In genomic region chr16:19136549-19137196, GRCh38 we compare ENCODE assay signal across 11 cellular contexts. TPM values are rescaled to one million over a fixed set of nuclear protein-coding genes. Genes with fewer than 3 reads are reported as not detected.
DNase-seq lines count a peak whose midpoint lies in the region; ATAC-seq, FAIRE-seq and TF ChIP-seq lines count a peak whose summit lies in the region.
"Had no signal": no experiment of that assay in that cellular context is flagged by ENCODE, and none has a peak within 500 bp of the region (broad histone marks: within the 10 kb centered on the region; RNA-seq: fewer than 3 reads in every experiment).

No MANE protein-coding gene starts in this region.

- H4K5ac ChIP-seq in H1 (ENCODE audit: insufficient read length, low read depth, low read length) (no peak overlapping the region), mesendoderm (ENCODE audit: low read length) (no peak overlapping the region)

- H4K91ac ChIP-seq in H1 (replicated peaks; ENCODE audit: insufficient read length, low read length), result no peak overlapping the region

- no peak overlapping the region for H3K18ac ChIP-seq in H1 (ENCODE audit: extremely low read depth, low read length)
- no peak overlapping the region for H3K18ac ChIP-seq in mesendoderm (ENCODE audit: low read length)

- TF ChIP-seq EP300 in A549 (IDR thresholded peaks at IDR 0.05) (no peak), H1 (IDR thresholded peaks at IDR 0.05; ENCODE audit: borderline replicate concordance in 1 of 2, low read depth in 2 of 2, low read length in 2 of 2) (no peak)

- H2AFZ ChIP-seq in H1 (ENCODE audit: low read length) (no peak overlapping the region), OCI-LY7 (ENCODE audit: low read length) (no peak overlapping the region)

- no peak overlapping the region for H2BK20ac ChIP-seq in H1 (ENCODE audit: low read length)

- H3K4me3 ChIP-seq in A549 (no peak overlapping the region), H1 (ENCODE audit: extremely low read depth in 1 of 4, insufficient read depth in 2 of 4, low read depth in 3 of 4, low read length in 4 of 4) (no peak overlapping the region), mesendoderm (ENCODE audit: low read length) (no peak overlapping the region), OCI-LY7 (ENCODE audit: low read depth, low read length, poor library complexity, severe bottlenecking) (no peak overlapping the region)
- H3K4me3 ChIP-seq: testis had no signal

- H2BK120ac ChIP-seq in H1 (replicated peaks; ENCODE audit: low read depth, low read length), result no peak overlapping the region
- no peak overlapping the region for H2BK120ac ChIP-seq in mesendoderm (ENCODE audit: low read depth, low read length)

- peak overlapping the region; percentile 29; the same call in 1 of the 2 replicates for H2AK5ac ChIP-seq in H1 (ENCODE audit: low read depth, low read length)
- peak overlapping the region; percentile 62 for H2AK5ac ChIP-seq in mesendoderm (ENCODE audit: low read length)

- H3K27me3 ChIP-seq in H1 (replicated peaks in 1 of 4; ENCODE audit: control insufficient read depth in 3 of 4, extremely low read depth in 1 of 4, insufficient read depth in 3 of 4, low read length in 3 of 4), result no peaks in the 10 kb centered on the region
- no peaks in the 10 kb centered on the region for H3K27me3 ChIP-seq in mesendoderm (ENCODE audit: insufficient read depth, low read length, poor library complexity)
- H3K27me3 ChIP-seq: testis had no signal

- ATAC-seq in A549, result peak in 1 of 2 experiments; percentile 38; a peak in 3 of 6 replicates
- no peak for ATAC-seq in GM19455 (IDR thresholded peaks at IDR 0.05; ENCODE audit: unreplicated experiment)

- H3K4ac ChIP-seq in H1 (replicated peaks; ENCODE audit: insufficient read length, low read depth, low read length) (no peak overlapping the region), mesendoderm (ENCODE audit: low read depth, low read length) (no peak overlapping the region)

- DNase-seq in A549 (ENCODE audit: low read depth in 1 of 2, low spot score in 1 of 2) (no peak), NOMO-1 (lab: John Stamatoyannopoulos, UW; ENCODE audit: unreplicated experiment in 2 of 2) (peak; percentile 27 to 64), H1 (ENCODE audit: low read depth in 1 of 2, low spot score in 2 of 2) (no peak), mesendoderm (no peak), RKO (ENCODE audit: low spot score) (no peak), GM19240 (ENCODE audit: insufficient read length, low spot score) (no peak), OCI-LY7 (ENCODE audit: low spot score) (no peak)
- DNase-seq: NCI-H2107; stimulated activated CD4-positive, alpha-beta T cell treated with anti-CD3 and anti-CD28 coated beads, Interleukin-4, amount 100 ng/mL, for 1 hour; testis had no signal

- H3K56ac ChIP-seq in H1 (replicated peaks; ENCODE audit: insufficient read length, low read depth, low read length) (no peak overlapping the region), mesendoderm (ENCODE audit: low read length) (peak overlapping the region; percentile 38)

- POLR2A ChIA-PET in A549 (lab: Yijun Ruan, JAX) (interaction anchor here (1.2 to 1.8 kb wide), 4 partner anchors 8 to 23 kb away, joined by 4 to 7 read pairs (median 6); partner anchors contain the start of gene ITPRIPL2), H1 (lab: Charles Lee; ENCODE audit: partially characterized antibody) (no interaction called here), OCI-LY7 (lab: Charles Lee) (no interaction called here)

- H3K14ac ChIP-seq in H1 (ENCODE audit: insufficient read length), result no peak overlapping the region

- BruUV-seq in OCI-LY7 (replicated peaks; lab: Mats Ljungman, UMichigan), result no TSS peak

- H4K20me1 ChIP-seq in H1 (replicated peaks in 1 of 2; ENCODE audit: control insufficient read depth in 1 of 2, insufficient read depth in 2 of 2, low read length in 2 of 2), result no peaks in the 10 kb centered on the region
- no peaks in the 10 kb centered on the region for H4K20me1 ChIP-seq in OCI-LY7 (ENCODE audit: insufficient read depth, low read length)

- H3K27ac ChIP-seq in A549 (peak overlapping the region; percentile 76 to 85), H1 (ENCODE audit: low read depth, low read length) (no peak overlapping the region), mesendoderm (ENCODE audit: low read depth, low read length) (no peak overlapping the region), OCI-LY7 (ENCODE audit: low read depth, low read length, poor library complexity, severe bottlenecking) (no peak overlapping the region)
- H3K27ac ChIP-seq: testis had no signal

- no peak overlapping the region for H2BK12ac ChIP-seq in H1 (ENCODE audit: low read depth, low read length)

- no peaks in the 10 kb centered on the region for H3K36me3 ChIP-seq in H1 (ENCODE audit: control insufficient read depth in 2 of 4, insufficient read depth in 4 of 4, low read length in 3 of 4)
- no peaks in the 10 kb centered on the region for H3K36me3 ChIP-seq in mesendoderm (ENCODE audit: control insufficient read depth, insufficient read depth, low read length)
- no peaks in the 10 kb centered on the region for H3K36me3 ChIP-seq in OCI-LY7 (ENCODE audit: insufficient read depth, low read length)

- H3K23me2 ChIP-seq in H1 (ENCODE audit: low read depth, low read length), result no peaks in the 10 kb centered on the region

- FAIRE-seq in A549 (lab: Jason Lieb, UNC) (no peak), H1 (lab: Jason Lieb, UNC) (no peak)

- H3K9me3 ChIP-seq in A549 (no peaks in the 10 kb centered on the region), H1 (ENCODE audit: insufficient read depth in 2 of 2, low read depth in 1 of 2, low read length in 1 of 2) (no peaks in the 10 kb centered on the region), OCI-LY7 (ENCODE audit: low read length) (no peaks in the 10 kb centered on the region)
- H3K9me3 ChIP-seq: testis had no signal

- 26% methylated on average over 10 of the region's 10 CpGs for WGBS in A549 (ENCODE audit: missing lambda C conversion rate)
- 81% methylated on average over 10 of the region's 10 CpGs; no CpG with 5 or more reads in 1 of the 2 experiments for WGBS in H1 (ENCODE audit: extremely low coverage in 1 of 2, insufficient coverage in 1 of 2, insufficient read length in 1 of 2, insufficient replicate concordance in 2 of 2, low coverage in 1 of 2, low lambda C conversion rate in 2 of 2, missing lambda C conversion rate in 1 of 2), 2 experiments
- WGBS in mesendoderm (ENCODE audit: extremely low coverage, insufficient coverage, low lambda C conversion rate), result no CpG with 5 or more reads among the region's 10 CpGs

- H2BK15ac ChIP-seq in H1 (ENCODE audit: low read length) (no peak overlapping the region), mesendoderm (replicated peaks; ENCODE audit: low read depth) (no peak overlapping the region)

- no peak overlapping the region for H3K9ac ChIP-seq in H1 (replicated peaks in 1 of 4; ENCODE audit: extremely low read depth in 1 of 4, low read depth in 3 of 4, low read length in 3 of 4)
- no peak overlapping the region for H3K9ac ChIP-seq in mesendoderm (ENCODE audit: low read length)

- TF ChIP-seq RAD21 in A549 (conservative IDR thresholded peaks at IDR 0.05 in 1 of 2, IDR thresholded peaks at IDR 0.05 in 1 of 2) (no peak), H1 (IDR thresholded peaks at IDR 0.05 in 1 of 2, conservative IDR thresholded peaks at IDR 0.05 in 1 of 2; ENCODE audit: low read depth in 2 of 2, low read length in 2 of 2) (no peak)

- H4K8ac ChIP-seq in H1 (ENCODE audit: extremely low read depth, insufficient read depth, low read length) (no peak overlapping the region), mesendoderm (ENCODE audit: low read depth, low read length) (no peak overlapping the region)

- H3K79me2 ChIP-seq in H1 (ENCODE audit: control insufficient read depth in 1 of 2, insufficient read depth in 2 of 2, low read length in 2 of 2) (no peaks in the 10 kb centered on the region), mesendoderm (ENCODE audit: control insufficient read depth, insufficient read depth, low read length) (no peaks in the 10 kb centered on the region), OCI-LY7 (ENCODE audit: insufficient read depth, low read depth, low read length) (no peaks in the 10 kb centered on the region)

- H3K4me1 ChIP-seq in A549 (peaks cover 70% of the 10 kb centered on the region), H1 (replicated peaks in 1 of 4; ENCODE audit: control insufficient read depth in 3 of 4, insufficient read depth in 4 of 4, low read length in 3 of 4) (0 out of 7 replicates have a peak, but pooled peaks cover 0 to 3% (median 0%) of the 10 kb centered on the region in 4 experiments), mesendoderm (ENCODE audit: control insufficient read depth, low read depth, low read length) (peaks cover 8% of the 10 kb centered on the region), OCI-LY7 (ENCODE audit: insufficient read depth, low read length, poor library complexity, severe bottlenecking) (no peaks in the 10 kb centered on the region)
- H3K4me1 ChIP-seq: testis had no signal

- H3K79me1 ChIP-seq in H1 (ENCODE audit: low read depth, low read length), result no peaks in the 10 kb centered on the region
- H3K79me1 ChIP-seq in mesendoderm (ENCODE audit: low read length), result no peaks in the 10 kb centered on the region

- H2BK5ac ChIP-seq in H1 (ENCODE audit: low read depth, low read length), result no peak overlapping the region
- H2BK5ac ChIP-seq in mesendoderm (ENCODE audit: low read length), result no peak overlapping the region

- H3K4me2 ChIP-seq in A549 (peak overlapping the region; percentile 87), H1 (ENCODE audit: insufficient read depth in 1 of 2, low read depth in 2 of 2, low read length in 2 of 2) (no peak overlapping the region), mesendoderm (ENCODE audit: low read length) (no peak overlapping the region), OCI-LY7 (ENCODE audit: low read length) (no peak overlapping the region)

- TF ChIP-seq CTCF in A549 (IDR thresholded peaks at IDR 0.05) (no peak), H1 (IDR thresholded peaks at IDR 0.05; ENCODE audit: control extremely low read depth in 1 of 3, insufficient read depth in 1 of 3, low read depth in 1 of 3, low read length in 3 of 3) (no peak), OCI-LY7 (conservative IDR thresholded peaks at IDR 0.05; ENCODE audit: low read length) (no peak)

- intact Hi-C loops in OCI-LY7 (cut with micrococcal nuclease; ENCODE audit: unreplicated experiment), result no loop called here

- H3K9me2 ChIP-seq in OCI-LY7 (ENCODE audit: insufficient read depth, low read length), result no peaks in the 10 kb centered on the region

- CTCF ChIA-PET in A549 (lab: Yijun Ruan, JAX), result interaction anchor here (0.6 to 5.3 kb wide), 11 partner anchors 9 to 68 kb away, joined by 3 to 27 read pairs (median 3); no protein-coding TSS in a partner anchor
- CTCF ChIA-PET in H1 (lab: Charles Lee; ENCODE audit: partially characterized antibody), result interaction anchor here (0.9 to 2.0 kb wide), 8 partner anchors 14 to 51 kb away, joined by 3 to 6 read pairs (median 4); no protein-coding TSS in a partner anchor
- CTCF ChIA-PET in OCI-LY7 (lab: Charles Lee; ENCODE audit: unreplicated experiment), result no interaction called here

- H3K23ac ChIP-seq in H1 (ENCODE audit: insufficient read length), result no peak overlapping the region
- H3K23ac ChIP-seq in mesendoderm (ENCODE audit: low read length), result no peak overlapping the region

- TF ChIP-seq POLR2A in A549 (IDR thresholded peaks at IDR 0.05; ENCODE audit: low read length) (no peak), H1 (IDR thresholded peaks at IDR 0.05; ENCODE audit: control extremely low read depth in 1 of 2, low read depth in 2 of 2, low read length in 2 of 2) (no peak)

RNA-seq across cellular contexts. Expression of gene ITPRIPL2, which starts 22.9 kb away (rescaled TPM):
- 17.5 and 18.3 TPM in 2 replicates for polyA plus RNA-seq in A549 (2011; rRNA removed)
- polyA plus RNA-seq in A549 (2012; cell fraction: cytosol; rRNA removed), result 7.2 and 13.0 TPM in 2 replicates
- 13.5 and 18.8 TPM in 2 replicates for polyA plus RNA-seq in A549 (2012; cell fraction: nucleus; rRNA removed)
- 14.7 to 16.3 TPM (median 15.5 TPM) in 3 replicates for polyA plus RNA-seq in A549 (2017; fragmentation: RNase III; extraction: RNeasy Plus Mini Kit Qiagen cat#74134 plus additional on column Dnase treatment)
- 16.8 and 17.3 TPM in 2 replicates for polyA minus RNA-seq in A549 (2011; rRNA and poly(A)+ RNA removed)
- total RNA-seq in H1 (2021; fragmentation: NEBNext Ultra II Directional; extraction: Animal tissue kit (Norgen Biotek cat#: 25700)), result 3.3 and 3.4 TPM in 2 replicates
- 1.1 and 1.8 TPM in 2 replicates for polyA plus RNA-seq in H1 (2011; rRNA removed)
- polyA plus RNA-seq in H1 (2011; cell fraction: cytosol; rRNA removed), result 1.4 TPM
- polyA plus RNA-seq in H1 (2011; cell fraction: nucleus; rRNA removed), result 1.9 TPM
- 1.1 to 1.5 TPM (median 1.3 TPM) in 4 replicates for polyA plus RNA-seq in H1 (2012, experiment 1 of 2)
- polyA plus RNA-seq in H1 (2012, experiment 2 of 2), result 0.29 TPM
- 1.8 TPM for polyA plus RNA-seq in H1 (2013, experiment 1 of 2)
- polyA plus RNA-seq in H1 (2013, experiment 2 of 2), result 1.9 TPM
- 1.5 and 2.1 TPM in 2 replicates for polyA minus RNA-seq in H1 (2011; rRNA and poly(A)+ RNA removed)
- polyA minus RNA-seq in H1 (2011; cell fraction: cytosol; rRNA and poly(A)+ RNA removed), result 3.7 TPM
- 3.6 TPM for polyA minus RNA-seq in H1 (2011; cell fraction: nucleus; rRNA and poly(A)+ RNA removed)
- 2.3 TPM for polyA plus RNA-seq in mesendoderm (2013, experiment 1 of 2)
- polyA plus RNA-seq in mesendoderm (2013, experiment 2 of 2), result 2.5 TPM
- total RNA-seq in OCI-LY7 (2014; rRNA removed; shearing (Covaris generic)), result 0.03 TPM in 1 of 2 replicates, not detected in the other
- total RNA-seq in OCI-LY7 (2022), result not detected in 2 replicates

RNA-seq across cellular contexts. Expression of gene SYT17, which starts 31.4 kb away (rescaled TPM):
- polyA plus RNA-seq in A549 (2011; rRNA removed) (18.7 and 28.1 TPM in 2 replicates), A549 (2017; fragmentation: RNase III; extraction: RNeasy Plus Mini Kit Qiagen cat#74134 plus additional on column Dnase treatment) (8.3 to 10.7 TPM (median 9.8 TPM) in 3 replicates), H1 (2011; rRNA removed) (18.1 and 26.6 TPM in 2 replicates)
- polyA plus RNA-seq in A549 (2012; cell fraction: cytosol; rRNA removed), result 30.4 and 32.1 TPM in 2 replicates
- 43.8 and 51.1 TPM in 2 replicates for polyA plus RNA-seq in A549 (2012; cell fraction: nucleus; rRNA removed)
- 42.4 and 65.7 TPM in 2 replicates for polyA minus RNA-seq in A549 (2011; rRNA and poly(A)+ RNA removed)
- total RNA-seq in H1 (2021; fragmentation: NEBNext Ultra II Directional; extraction: Animal tissue kit (Norgen Biotek cat#: 25700)), result 5.6 and 5.8 TPM in 2 replicates
- 13.5 TPM for polyA plus RNA-seq in H1 (2011; cell fraction: cytosol; rRNA removed)
- 30.8 TPM for polyA plus RNA-seq in H1 (2011; cell fraction: nucleus; rRNA removed)
- polyA plus RNA-seq in H1 (2012, experiment 1 of 2), result 3.8 to 6.5 TPM (median 5.6 TPM) in 4 replicates
- 4.8 TPM for polyA plus RNA-seq in H1 (2012, experiment 2 of 2)
- polyA plus RNA-seq in H1 (2013, experiment 1 of 2), result 3.1 TPM
- 3.5 TPM for polyA plus RNA-seq in H1 (2013, experiment 2 of 2)
- 17.6 and 18.5 TPM in 2 replicates for polyA minus RNA-seq in H1 (2011; rRNA and poly(A)+ RNA removed)
- 4.4 TPM for polyA minus RNA-seq in H1 (2011; cell fraction: cytosol; rRNA and poly(A)+ RNA removed)
- polyA minus RNA-seq in H1 (2011; cell fraction: nucleus; rRNA and poly(A)+ RNA removed), result 12.7 TPM
- polyA plus RNA-seq in mesendoderm (2013, experiment 1 of 2), result 3.4 TPM
- 3.3 TPM for polyA plus RNA-seq in mesendoderm (2013, experiment 2 of 2)
- total RNA-seq in OCI-LY7 (2014; rRNA removed; shearing (Covaris generic)), result 7.1 and 10.3 TPM in 2 replicates
- total RNA-seq in OCI-LY7 (2022), result 6.0 and 6.2 TPM in 2 replicates

Comparison
In these comparisons a context has a peak if more than half of its experiments do, and no peak if none do; other contexts are left out.
1. DNase-seq: peak in NOMO-1 (2 of 2); none in A549 (0 of 2), H1 (0 of 2), mesendoderm (single experiment), RKO (single experiment), GM19240 (single experiment) and OCI-LY7 (single experiment).
2. H3K27ac ChIP-seq: peak in A549 (2 of 2); none in H1 (single experiment), mesendoderm (single experiment) and OCI-LY7 (single experiment).
3. Of the 18 proteins assayed by ChIP-seq in both H1 and A549: peak only in H1: none; only in A549: MAX; in both: KDM1A; in neither: 15; mixed calls (peak in some experiments, not most) for 1.